In the genomic region with DNA sequence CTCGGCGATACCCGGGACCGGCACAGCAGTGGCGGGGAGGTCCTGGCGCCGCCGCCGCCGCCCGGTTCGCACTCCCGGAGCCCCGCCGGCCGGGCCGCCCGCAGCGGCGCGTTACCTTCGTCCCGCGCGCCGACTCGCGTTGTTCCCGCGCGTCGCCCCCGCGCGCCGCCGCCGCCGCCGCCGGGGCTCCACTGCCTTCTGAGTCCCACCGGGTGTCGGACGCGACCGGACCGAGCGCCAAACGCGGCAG, we compare ENCODE assay signal across 8 cellular contexts. TPM values are rescaled to one million over a fixed set of nuclear protein-coding genes. Genes with fewer than 3 reads are reported as not detected.
DNase-seq lines count a peak whose midpoint lies in the region; ATAC-seq and TF ChIP-seq lines count a peak whose summit lies in the region.

TSS of gene EZH2 (minus strand) at position 243 of the 250 bp plus-strand sequence. CDS start 36,993 bp downstream, outside the sequence.

- no peak for TF ChIP-seq CTCF in HL-60 (IDR thresholded peaks at IDR 0.05; ENCODE audit: insufficient read depth, low read length)
- no peak for TF ChIP-seq CTCF in brain microvascular endothelial cell (IDR thresholded peaks at IDR 0.05; ENCODE audit: low read depth, low read length, missing control alignments)

- peaks cover 43% of the 10 kb centered on the region for H3K4me1 Mint-ChIP-seq in activated T-cell treated with anti-CD3 and anti-CD28 coated beads, Interleukin-2, amount 50 U/mL, for 72 hours (ENCODE audit: low read depth)

- peak within 1 kb of the TSS; percentile 91 to 99 for H3K18ac ChIP-seq in mesenchymal stem cell (ENCODE audit: low read depth in 1 of 2, low read length in 2 of 2)

- peak within 1 kb of the TSS in 1 of 2 experiments; percentile 89 for H3K23ac ChIP-seq in mesenchymal stem cell (ENCODE audit: low read length in 2 of 2)

- peak within 1 kb of the TSS; percentile 93 to 99 for H3K4me3 Mint-ChIP-seq in activated T-cell treated with anti-CD3 and anti-CD28 coated beads, Interleukin-2, amount 50 U/mL, for 72 hours

- peak within 1 kb of the TSS; percentile 93 for H4K91ac ChIP-seq in mesenchymal stem cell (ENCODE audit: low read length)

- peaks cover 4% of the 10 kb centered on the region for H3K79me1 ChIP-seq in mesenchymal stem cell (replicated peaks; ENCODE audit: low read length, poor library complexity, severe bottlenecking)

- no peak within 1 kb of the TSS for H2BK5ac ChIP-seq in mesenchymal stem cell (ENCODE audit: low read depth, low read length, poor library complexity, severe bottlenecking)

- H3K36me3 Mint-ChIP-seq in activated T-cell treated with anti-CD3 and anti-CD28 coated beads, Interleukin-2, amount 50 U/mL, for 72 hours (ENCODE audit: insufficient read depth in 2 of 2) = peaks cover 10 to 21% of the 10 kb centered on the region in 2 donors

- H4K8ac ChIP-seq in mesenchymal stem cell (ENCODE audit: low read length) = peak within 1 kb of the TSS; percentile 95

- H2BK15ac ChIP-seq in mesenchymal stem cell (ENCODE audit: low read depth, poor library complexity, severe bottlenecking) = peak within 1 kb of the TSS; percentile 12

- H2AK5ac ChIP-seq in mesenchymal stem cell (ENCODE audit: low read length, severe bottlenecking) = no peak within 1 kb of the TSS

- H3K27ac Mint-ChIP-seq in activated T-cell treated with anti-CD3 and anti-CD28 coated beads, Interleukin-2, amount 50 U/mL, for 72 hours = peak within 1 kb of the TSS; percentile 98

- DNase-seq in activated T-cell treated with anti-CD3 and anti-CD28 coated beads, Interleukin-2, amount 50 U/mL, for 72 hours = no peak
- DNase-seq in activated T-cell treated with anti-CD3 and anti-CD28 coated beads for 4 hours = no peak
- no peak for DNase-seq in HL-60 (ENCODE audit: low read depth in 1 of 2, low spot score in 1 of 2)
- DNase-seq in brain microvascular endothelial cell = no peak
- no peak for DNase-seq in mesenchymal stem cell
- no peak for DNase-seq in stimulated activated CD4-positive, alpha-beta T cell treated with anti-CD3 and anti-CD28 coated beads, Interleukin-4, amount 100 ng/mL, for 24 hours
- no peak for DNase-seq in NCI-H69 (lab: John Stamatoyannopoulos, UW)
- DNase-seq in activated CD4-positive, alpha-beta T cell treated with anti-CD3 and anti-CD28 coated beads for 4 hours = no peak

- peaks cover 4% of the 10 kb centered on the region for H3K4me1 ChIP-seq in mesenchymal stem cell (ENCODE audit: control insufficient read depth, insufficient read depth, low read depth, low read length)

- peak within 1 kb of the TSS; percentile 99 for H3K27ac ChIP-seq in HL-60 (replicated peaks)
- H3K27ac ChIP-seq in brain microvascular endothelial cell = peak within 1 kb of the TSS; percentile 65
- no peak within 1 kb of the TSS for H3K27ac ChIP-seq in mesenchymal stem cell (ENCODE audit: low read length, poor library complexity, severe bottlenecking)

- no peaks in the 10 kb centered on the region for H3K9me3 ChIP-seq in mesenchymal stem cell (ENCODE audit: control insufficient read depth, low read length)

- peak within 1 kb of the TSS in 1 of 2 experiments; percentile 54 for H2BK12ac ChIP-seq in mesenchymal stem cell (ENCODE audit: low read length in 2 of 2)

- H3K14ac ChIP-seq in mesenchymal stem cell (ENCODE audit: low read length in 2 of 2) = peak within 1 kb of the TSS in 1 of 2 experiments; percentile 41

- in situ Hi-C loops in brain microvascular endothelial cell (cut with HindIII; ENCODE audit: low pct_ligation_motif_present, low sequenced_read_pairs) = no loop called here

- H3K36me3 ChIP-seq in brain microvascular endothelial cell (replicated peaks) = no peaks in the 10 kb centered on the region
- H3K36me3 ChIP-seq in mesenchymal stem cell (ENCODE audit: control insufficient read depth in 1 of 2, insufficient read depth in 2 of 2, low read depth in 1 of 2, low read length in 2 of 2) = no peaks in the 10 kb centered on the region

- peak in 1 of 2 donors; percentile 33 for ATAC-seq in activated T-cell treated with anti-CD3 and anti-CD28 coated beads, Interleukin-2, amount 50 U/mL, for 72 hours (replicated peaks in 1 of 2)

- peak within 1 kb of the TSS; percentile 85 for H3K9ac ChIP-seq in mesenchymal stem cell (ENCODE audit: low read length)

- H3K4ac ChIP-seq in mesenchymal stem cell (ENCODE audit: low read depth in 1 of 2, low read length in 2 of 2) = peak within 1 kb of the TSS; percentile 51 to 93

- H3K9me3 Mint-ChIP-seq in activated T-cell treated with anti-CD3 and anti-CD28 coated beads, Interleukin-2, amount 50 U/mL, for 72 hours = peaks cover 0 to 2% of the 10 kb centered on the region in 2 donors

- WGBS in mesenchymal stem cell = under 1% methylated on average over 39 of the region's 50 CpGs

- H3K27me3 ChIP-seq in HL-60 (ENCODE audit: insufficient read depth, poor library complexity, severe bottlenecking) (no peaks in the 10 kb centered on the region), brain microvascular endothelial cell (replicated peaks) (no peaks in the 10 kb centered on the region), mesenchymal stem cell (ENCODE audit: control insufficient read depth in 1 of 2, insufficient read depth in 1 of 2, low read length in 2 of 2) (no peaks in the 10 kb centered on the region)

- no peaks in the 10 kb centered on the region for H3K27me3 Mint-ChIP-seq in activated T-cell treated with anti-CD3 and anti-CD28 coated beads, Interleukin-2, amount 50 U/mL, for 72 hours (ENCODE audit: low read depth)

- H3K4me3 ChIP-seq in HL-60 (replicated peaks; ENCODE audit: insufficient read depth, low read length) = peak within 1 kb of the TSS; percentile 79
- peak within 1 kb of the TSS; percentile 74 for H3K4me3 ChIP-seq in brain microvascular endothelial cell (ENCODE audit: low read depth, low read length)
- H3K4me3 ChIP-seq in mesenchymal stem cell (ENCODE audit: insufficient read depth in 1 of 2, low read depth in 1 of 2, low read length in 2 of 2) = peak within 1 kb of the TSS; percentile 97 to 98

- peak within 1 kb of the TSS; percentile 79 for H2BK120ac ChIP-seq in mesenchymal stem cell (ENCODE audit: low read depth, low read length)

- H2AFZ ChIP-seq in mesenchymal stem cell (ENCODE audit: low read depth, low read length) = peak within 1 kb of the TSS; percentile 84

- peak within 1 kb of the TSS; percentile 93 for H3K4me2 ChIP-seq in mesenchymal stem cell (ENCODE audit: low read length, poor library complexity, severe bottlenecking)

RNA-seq across cellular contexts. Expression of gene EZH2, which starts in this region (rescaled TPM):
- total RNA-seq in activated T-cell treated with anti-CD3 and anti-CD28 coated beads, Interleukin-2, amount 50 U/mL, for 72 hours = 100 to 1,000 TPM in 1 of 2 donors, 10 to 100 TPM in 1; 95.9 to 117 TPM
- 5.9 TPM for polyA plus RNA-seq in mesenchymal stem cell (2013, experiment 1 of 2)
- 5.6 TPM for polyA plus RNA-seq in mesenchymal stem cell (2013, experiment 2 of 2)
